9 cellular contexts compared by ENCODE assay signal in genomic region chr15:35697549-35698299, GRCh38.
A peak's percentile ranks its signal among the peaks of the same experiment; 100 is the strongest.
DNase-seq lines count a peak whose midpoint lies in the region; ATAC-seq and TF ChIP-seq lines count a peak whose summit lies in the region.
"Had no signal": no experiment of that assay in that cellular context is flagged by ENCODE, and none has a peak within 500 bp of the region (broad histone marks: within the 10 kb centered on the region; RNA-seq: fewer than 3 reads in every experiment).

No MANE protein-coding gene starts in this region.

- TF ChIP-seq CTCF in PC-3 (conservative IDR thresholded peaks at IDR 0.05; ENCODE audit: low read depth, low read length) (peak; percentile 62), fibroblast of lung (conservative IDR thresholded peaks at IDR 0.05 in 1 of 2, IDR thresholded peaks at IDR 0.05 in 1 of 2; ENCODE audit: low read depth in 1 of 2, low read length in 2 of 2) (no peak), osteoblast (IDR thresholded peaks at IDR 0.05; ENCODE audit: extremely low read depth, low read depth, low read length) (no peak)

- CTCF ChIA-PET in PC-3 (lab: Charles Lee), result interaction anchor here (0.6 to 0.7 kb wide), 3 partner anchors 54 to 410 kb away, joined by 3 to 7 read pairs (median 6); no protein-coding TSS in a partner anchor

- intact Hi-C loops in PC-3 (cut with micrococcal nuclease), result loop anchor here (1.0 to 5.0 kb wide), 3 partner anchors 53 to 215 kb away; no protein-coding TSS in a partner anchor

- H3K4me1 ChIP-seq in PC-3 (ENCODE audit: insufficient read depth, low read length), result peaks cover 22% of the 10 kb centered on the region
- H3K4me1 ChIP-seq in fibroblast of lung (ENCODE audit: control insufficient read depth, extremely low read depth, insufficient read depth, low read length), result peaks cover 9% of the 10 kb centered on the region
- H3K4me1 ChIP-seq in osteoblast (ENCODE audit: insufficient read depth, low read length), result peaks cover 34% of the 10 kb centered on the region

- no peaks in the 10 kb centered on the region for H3K79me2 ChIP-seq in PC-3 (ENCODE audit: low read length)
- no peaks in the 10 kb centered on the region for H3K79me2 ChIP-seq in fibroblast of lung (ENCODE audit: control insufficient read depth, insufficient read depth, low read length)
- no peaks in the 10 kb centered on the region for H3K79me2 ChIP-seq in osteoblast (ENCODE audit: insufficient read depth, low read length)

- peak; percentile 38 for ATAC-seq in PC-3

- no peaks in the 10 kb centered on the region for H3K36me3 ChIP-seq in PC-3 (ENCODE audit: low read depth, low read length)
- no peaks in the 10 kb centered on the region for H3K36me3 ChIP-seq in fibroblast of lung (ENCODE audit: control insufficient read depth, insufficient read depth, low read length)
- H3K36me3 ChIP-seq in osteoblast (ENCODE audit: insufficient read depth, low read length), result no peaks in the 10 kb centered on the region

- peak overlapping the region; percentile 37 for H2AFZ ChIP-seq in PC-3 (ENCODE audit: low read length)
- H2AFZ ChIP-seq in fibroblast of lung (ENCODE audit: low read length), result no peak overlapping the region
- no peak overlapping the region for H2AFZ ChIP-seq in osteoblast (ENCODE audit: low read length)

- H3K4me3 ChIP-seq in PC-3 (ENCODE audit: low read length) (no peak overlapping the region), fibroblast of lung (replicated peaks in 1 of 4; ENCODE audit: control extremely low read depth in 1 of 4, insufficient read depth in 1 of 4, low read depth in 3 of 4, low read length in 4 of 4) (no peak overlapping the region), osteoblast (ENCODE audit: insufficient read depth, low read length) (no peak overlapping the region)

- H3K4me2 ChIP-seq in PC-3 (ENCODE audit: low read length), result peak overlapping the region; percentile 35
- H3K4me2 ChIP-seq in fibroblast of lung (ENCODE audit: extremely low read depth, insufficient read depth, low read length), result peak overlapping the region; percentile 54
- peak overlapping the region; percentile 55 for H3K4me2 ChIP-seq in osteoblast (ENCODE audit: insufficient read depth, low read length)

- H3K27ac ChIP-seq in PC-3 (ENCODE audit: low read length) (no peak overlapping the region), fibroblast of lung (ENCODE audit: insufficient read depth, low read length) (peak overlapping the region; percentile 29), osteoblast (ENCODE audit: low read depth, low read length) (peak overlapping the region; percentile 45)

- POLR2A ChIA-PET in PC-3 (lab: Charles Lee; ENCODE audit: unreplicated experiment), result interaction anchor here (0.6 kb wide), 1 partner anchor 729 kb away, joined by 3 read pairs; no protein-coding TSS in a partner anchor

- no peak overlapping the region for H3K9ac ChIP-seq in PC-3 (ENCODE audit: low read length)
- no peak overlapping the region for H3K9ac ChIP-seq in fibroblast of lung (ENCODE audit: insufficient read depth, low read length)

- H3F3A ChIP-seq in PC-3 (ENCODE audit: low read length, unreplicated experiment), result no peaks in the 10 kb centered on the region

- H3K9me3 ChIP-seq in PC-3 (ENCODE audit: low read length) (no peaks in the 10 kb centered on the region), fibroblast of lung (ENCODE audit: control insufficient read depth, insufficient read depth, low read depth, low read length) (no peaks in the 10 kb centered on the region), osteoblast (ENCODE audit: low read depth, low read length) (no peaks in the 10 kb centered on the region)

- BruUV-seq in PC-3 (replicated peaks; lab: Mats Ljungman, UMichigan), result no TSS peak

- H4K20me1 ChIP-seq in PC-3 (ENCODE audit: low read length), result no peaks in the 10 kb centered on the region
- no peaks in the 10 kb centered on the region for H4K20me1 ChIP-seq in fibroblast of lung (ENCODE audit: control insufficient read depth, extremely low read depth, insufficient read depth, low read length)
- no peaks in the 10 kb centered on the region for H4K20me1 ChIP-seq in osteoblast (ENCODE audit: insufficient read depth, low read length)

- DNase-seq in ELF-1 (ENCODE audit: low read depth, low spot score), result peak; percentile 48
- peak; percentile 58 for DNase-seq in PC-3
- DNase-seq in fibroblast of lung (ENCODE audit: low read depth in 2 of 2), result peak; percentile 66 to 89
- DNase-seq in osteoblast (ENCODE audit: insufficient read length, low spot score, missing footprints), result no peak
- no peak for DNase-seq in NCI-H446 treated with DMSO at 0.1 percent for 48 hours (lab: John Stamatoyannopoulos, UW)
- no peak for DNase-seq in activated effector memory CD4-positive, alpha-beta T cell treated with anti-CD3 and anti-CD28 coated beads, Interleukin-2, amount 50 U/mL, for 16 hours
- no peak for DNase-seq in SKM-1 (lab: John Stamatoyannopoulos, UW; ENCODE audit: unreplicated experiment)
- no peak for DNase-seq in RPMI8226
- DNase-seq: activated T-cell treated with anti-CD3 and anti-CD28 coated beads, Interleukin-2, amount 50 U/mL, for 24 hours had no signal

- no peaks in the 10 kb centered on the region for H3K27me3 ChIP-seq in PC-3 (ENCODE audit: low read length)
- no peaks in the 10 kb centered on the region for H3K27me3 ChIP-seq in fibroblast of lung (ENCODE audit: control insufficient read depth, insufficient read depth, low read length)
- no peaks in the 10 kb centered on the region for H3K27me3 ChIP-seq in osteoblast (ENCODE audit: insufficient read depth, low read length)

- no peaks in the 10 kb centered on the region for H3K9me2 ChIP-seq in PC-3 (replicated peaks; ENCODE audit: low read length)

Comparison
In these comparisons a context has a peak if more than half of its experiments do, and no peak if none do; other contexts are left out.
1. DNase-seq: peak in ELF-1 (single experiment), PC-3 (single experiment) and fibroblast of lung (2 of 2); none in osteoblast (single experiment), NCI-H446 treated with DMSO at 0.1 percent for 48 hours (single experiment), activated effector memory CD4-positive, alpha-beta T cell treated with anti-CD3 and anti-CD28 coated beads, Interleukin-2, amount 50 U/mL, for 16 hours (single experiment), SKM-1 (single experiment) and RPMI8226 (single experiment).
2. Peak in every context shown above with its lines, with median percentiles within 50 percentile points of each other: H3K4me2 ChIP-seq.